ENCODE assay signal across 9 cellular contexts in genomic region chr10:100988166-100988565, GRCh38. TPM values are rescaled to one million over a fixed set of nuclear protein-coding genes. Genes with fewer than 3 reads are reported as not detected.
DNase-seq lines count a peak whose midpoint lies in the region; ATAC-seq and TF ChIP-seq lines count a peak whose summit lies in the region.
"Had no signal": no experiment of that assay in that cellular context is flagged by ENCODE, and none has a peak within 500 bp of the region (broad histone marks: within the 10 kb centered on the region; RNA-seq: fewer than 3 reads in every experiment).

No MANE protein-coding gene starts in this region.

- H3K9me3 ChIP-seq in left lung (no peaks in the 10 kb centered on the region), suprapubic skin (no peaks in the 10 kb centered on the region)

- no peaks in the 10 kb centered on the region for H3K9me3 Mint-ChIP-seq in activated CD8-positive, alpha-beta memory T cell treated with anti-CD3 and anti-CD28 coated beads, Interleukin-2, amount 10 ng/mL, durations not matched to agents 7 days and 5 days (ENCODE audit: low read depth)
- H3K9me3 Mint-ChIP-seq in activated naive CD8-positive, alpha-beta T cell treated with anti-CD3 and anti-CD28 coated beads for 36 hours = no peaks in the 10 kb centered on the region

- WGBS in suprapubic skin = 69% methylated on average over 8 of the region's 10 CpGs

- intact Hi-C loops in left lung (cut with DNase I) = no loop called here

- TF ChIP-seq CTCF in left lung (IDR thresholded peaks at IDR 0.05) (no peak), suprapubic skin (IDR thresholded peaks at IDR 0.05) (no peak)

- H3K27ac Mint-ChIP-seq in activated CD8-positive, alpha-beta memory T cell treated with anti-CD3 and anti-CD28 coated beads, Interleukin-2, amount 10 ng/mL, durations not matched to agents 7 days and 5 days = peak overlapping the region; percentile 85
- no peak overlapping the region for H3K27ac Mint-ChIP-seq in activated naive CD8-positive, alpha-beta T cell treated with anti-CD3 and anti-CD28 coated beads for 36 hours

- no peak for ATAC-seq in activated CD8-positive, alpha-beta memory T cell treated with anti-CD3 and anti-CD28 coated beads, Interleukin-2, amount 10 ng/mL, durations not matched to agents 7 days and 5 days
- no peak for ATAC-seq in left lung
- no peak for ATAC-seq in GM19324 (IDR thresholded peaks at IDR 0.05; ENCODE audit: low FRiP score, unreplicated experiment)

- TF ChIP-seq POLR2A in suprapubic skin (IDR thresholded peaks at IDR 0.05) = no peak

- H3K27ac ChIP-seq in left lung (no peak overlapping the region), suprapubic skin (no peak overlapping the region)

- no peaks in the 10 kb centered on the region for H3K27me3 ChIP-seq in left lung
- no peaks in the 10 kb centered on the region for H3K27me3 ChIP-seq in suprapubic skin

- peak overlapping the region; percentile 91 for H3K4me3 Mint-ChIP-seq in activated CD8-positive, alpha-beta memory T cell treated with anti-CD3 and anti-CD28 coated beads, Interleukin-2, amount 10 ng/mL, durations not matched to agents 7 days and 5 days
- peak overlapping the region; percentile 97 for H3K4me3 Mint-ChIP-seq in activated naive CD8-positive, alpha-beta T cell treated with anti-CD3 and anti-CD28 coated beads for 36 hours

- peaks cover 19% of the 10 kb centered on the region for H3K36me3 Mint-ChIP-seq in activated CD8-positive, alpha-beta memory T cell treated with anti-CD3 and anti-CD28 coated beads, Interleukin-2, amount 10 ng/mL, durations not matched to agents 7 days and 5 days
- peaks cover 39% of the 10 kb centered on the region for H3K36me3 Mint-ChIP-seq in activated naive CD8-positive, alpha-beta T cell treated with anti-CD3 and anti-CD28 coated beads for 36 hours

- H3K4me3 ChIP-seq in left lung = peak overlapping the region; percentile 73 to 92
- H3K4me3 ChIP-seq in suprapubic skin = peak overlapping the region; percentile 83

- H3K4me1 ChIP-seq in left lung (peaks cover 14 to 33% of the 10 kb centered on the region in 2 donors), suprapubic skin (peaks cover 39% of the 10 kb centered on the region)

- no peak for TF ChIP-seq EP300 in suprapubic skin (IDR thresholded peaks at IDR 0.05)

- no peak for DNase-seq in activated CD8-positive, alpha-beta memory T cell treated with anti-CD3 and anti-CD28 coated beads, Interleukin-2, amount 10 ng/mL, durations not matched to agents 7 days and 5 days
- no peak for DNase-seq in activated CD8-positive, alpha-beta memory T cell treated with anti-CD3 and anti-CD28 coated beads for 24 hours
- DNase-seq in activated naive CD8-positive, alpha-beta T cell treated with anti-CD3 and anti-CD28 coated beads for 36 hours = no peak
- DNase-seq in left lung = no peak
- no peak for DNase-seq in suprapubic skin (ENCODE audit: low spot score in 2 of 2)
- no peak for DNase-seq in NCI-H510A treated with DMSO at 0.1 percent for 48 hours (lab: John Stamatoyannopoulos, UW)
- DNase-seq in NCI-H446 (lab: John Stamatoyannopoulos, UW) = no peak
- DNase-seq: COR-L47 had no signal

- CTCF ChIA-PET in activated CD8-positive, alpha-beta memory T cell treated with anti-CD3 and anti-CD28 coated beads, Interleukin-2, amount 10 ng/mL, durations not matched to agents 7 days and 5 days (lab: Charles Lee) = interaction anchor here (3.6 to 4.8 kb wide), 2 partner anchors 9 to 23 kb away, joined by 8 to 41 read pairs; no protein-coding TSS in a partner anchor

- H3K27me3 Mint-ChIP-seq in activated CD8-positive, alpha-beta memory T cell treated with anti-CD3 and anti-CD28 coated beads, Interleukin-2, amount 10 ng/mL, durations not matched to agents 7 days and 5 days = no peaks in the 10 kb centered on the region
- no peaks in the 10 kb centered on the region for H3K27me3 Mint-ChIP-seq in activated naive CD8-positive, alpha-beta T cell treated with anti-CD3 and anti-CD28 coated beads for 36 hours

- H3K4me1 Mint-ChIP-seq in activated CD8-positive, alpha-beta memory T cell treated with anti-CD3 and anti-CD28 coated beads, Interleukin-2, amount 10 ng/mL, durations not matched to agents 7 days and 5 days = peaks cover 37% of the 10 kb centered on the region
- H3K4me1 Mint-ChIP-seq in activated naive CD8-positive, alpha-beta T cell treated with anti-CD3 and anti-CD28 coated beads for 36 hours = peaks cover 22% of the 10 kb centered on the region

- H3K36me3 ChIP-seq in left lung (peaks cover 0 to 49% of the 10 kb centered on the region in 2 donors), suprapubic skin (peaks cover 44% of the 10 kb centered on the region)

RNA-seq across cellular contexts. Expression of gene TWNK, which starts 0.8 kb away (rescaled TPM):
- total RNA-seq in activated CD8-positive, alpha-beta memory T cell treated with anti-CD3 and anti-CD28 coated beads, Interleukin-2, amount 10 ng/mL, durations not matched to agents 7 days and 5 days = 10 to 100 TPM; 11.2 to 18.7 TPM
- 10 to 100 TPM; 40.6 to 41.9 TPM for total RNA-seq in activated naive CD8-positive, alpha-beta T cell treated with anti-CD3 and anti-CD28 coated beads for 36 hours
- total RNA-seq in left lung (1 to 10 TPM; 3.4 to 6.6 TPM), suprapubic skin (1 to 10 TPM; 7.6 to 9.0 (median 8.1) TPM)

RNA-seq across cellular contexts. Expression of gene MRPL43, which starts 0.9 kb away (rescaled TPM):
- 10 to 100 TPM; 48.2 to 52.2 TPM for total RNA-seq in activated CD8-positive, alpha-beta memory T cell treated with anti-CD3 and anti-CD28 coated beads, Interleukin-2, amount 10 ng/mL, durations not matched to agents 7 days and 5 days
- total RNA-seq in activated naive CD8-positive, alpha-beta T cell treated with anti-CD3 and anti-CD28 coated beads for 36 hours = 10 to 100 TPM; 56.3 to 58.1 TPM
- total RNA-seq in left lung (10 to 100 TPM; 55.0 to 67.9 TPM), suprapubic skin (10 to 100 TPM; 54.2 to 89.1 (median 62.7) TPM)

RNA-seq across cellular contexts. Expression of gene LZTS2, which starts 11.4 kb away (rescaled TPM):
- 10 to 100 TPM; 12.6 to 12.7 TPM for total RNA-seq in activated CD8-positive, alpha-beta memory T cell treated with anti-CD3 and anti-CD28 coated beads, Interleukin-2, amount 10 ng/mL, durations not matched to agents 7 days and 5 days
- 10 to 100 TPM; 10.4 to 12.1 TPM for total RNA-seq in activated naive CD8-positive, alpha-beta T cell treated with anti-CD3 and anti-CD28 coated beads for 36 hours
- total RNA-seq in left lung (10 to 100 TPM; 47.6 to 48.6 TPM), suprapubic skin (10 to 100 TPM; 51.9 to 88.8 (median 61.2) TPM)

RNA-seq across cellular contexts. Expression of gene SEMA4G, which starts 18.9 kb away (rescaled TPM):
- total RNA-seq in activated CD8-positive, alpha-beta memory T cell treated with anti-CD3 and anti-CD28 coated beads, Interleukin-2, amount 10 ng/mL, durations not matched to agents 7 days and 5 days = under 1 TPM; 0.26 to 0.45 TPM
- 1 to 10 TPM in 1 of 2 experiments, under 1 TPM in 1; 0.89 to 1.0 TPM for total RNA-seq in activated naive CD8-positive, alpha-beta T cell treated with anti-CD3 and anti-CD28 coated beads for 36 hours
- total RNA-seq in left lung (10 to 100 TPM in 1 of 2 donors, 1 to 10 TPM in 1; 2.7 to 18.9 TPM), suprapubic skin (10 to 100 TPM; 19.2 to 36.3 (median 30.1) TPM)

RNA-seq across cellular contexts. Expression of gene PDZD7, which starts 42.8 kb away (rescaled TPM):
- total RNA-seq in activated CD8-positive, alpha-beta memory T cell treated with anti-CD3 and anti-CD28 coated beads, Interleukin-2, amount 10 ng/mL, durations not matched to agents 7 days and 5 days = 1 to 10 TPM in 1 of 2 experiments, under 1 TPM in 1; 0.59 to 1.2 TPM
- under 1 TPM; 0.14 to 0.66 TPM for total RNA-seq in activated naive CD8-positive, alpha-beta T cell treated with anti-CD3 and anti-CD28 coated beads for 36 hours
- total RNA-seq in left lung = under 1 TPM; 0.58 to 0.96 TPM
- total RNA-seq in suprapubic skin = 1 to 10 TPM; 1.2 to 6.0 (median 1.8) TPM
